ENCODE assay signal across 1 cellular context in the genomic region with DNA sequence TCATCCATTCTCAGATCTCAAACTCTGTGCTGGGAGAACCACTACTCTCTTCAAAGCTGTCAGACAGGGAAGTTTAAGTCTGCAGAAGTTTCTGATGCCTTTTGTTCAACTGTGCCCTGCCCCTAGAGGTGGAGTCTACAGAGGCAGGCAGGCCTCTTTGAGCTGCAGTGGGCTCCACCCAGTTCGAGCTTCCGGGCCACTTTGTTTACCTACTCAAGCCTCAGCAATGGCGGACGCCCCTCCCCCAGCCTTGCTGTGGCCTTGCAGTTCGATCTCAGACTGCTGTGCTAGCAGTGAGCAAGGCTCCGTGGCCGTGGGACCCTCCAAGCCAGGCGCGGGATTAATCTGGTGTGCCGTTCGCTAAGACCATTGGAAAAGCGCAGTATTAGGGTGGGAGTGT.
A peak's percentile ranks its signal among the peaks of the same experiment; 100 is the strongest.
TF ChIP-seq lines count a peak whose summit lies in the region.

No MANE protein-coding gene starts in this region.

TF ChIP-seq in WTC11, 78 proteins besides CTCF, POLR2A, EP300 and RAD21:
- peak; percentile 78 for TF ChIP-seq FOXK1 (CRISPR knock-in tag; IDR thresholded peaks at IDR 0.05)
- TF ChIP-seq FOXP1 (CRISPR knock-in tag; IDR thresholded peaks at IDR 0.05; ENCODE audit: borderline replicate concordance): peak; percentile 53; the same call in 1 of the 2 replicates
- TF ChIP-seq, protein P1, sequence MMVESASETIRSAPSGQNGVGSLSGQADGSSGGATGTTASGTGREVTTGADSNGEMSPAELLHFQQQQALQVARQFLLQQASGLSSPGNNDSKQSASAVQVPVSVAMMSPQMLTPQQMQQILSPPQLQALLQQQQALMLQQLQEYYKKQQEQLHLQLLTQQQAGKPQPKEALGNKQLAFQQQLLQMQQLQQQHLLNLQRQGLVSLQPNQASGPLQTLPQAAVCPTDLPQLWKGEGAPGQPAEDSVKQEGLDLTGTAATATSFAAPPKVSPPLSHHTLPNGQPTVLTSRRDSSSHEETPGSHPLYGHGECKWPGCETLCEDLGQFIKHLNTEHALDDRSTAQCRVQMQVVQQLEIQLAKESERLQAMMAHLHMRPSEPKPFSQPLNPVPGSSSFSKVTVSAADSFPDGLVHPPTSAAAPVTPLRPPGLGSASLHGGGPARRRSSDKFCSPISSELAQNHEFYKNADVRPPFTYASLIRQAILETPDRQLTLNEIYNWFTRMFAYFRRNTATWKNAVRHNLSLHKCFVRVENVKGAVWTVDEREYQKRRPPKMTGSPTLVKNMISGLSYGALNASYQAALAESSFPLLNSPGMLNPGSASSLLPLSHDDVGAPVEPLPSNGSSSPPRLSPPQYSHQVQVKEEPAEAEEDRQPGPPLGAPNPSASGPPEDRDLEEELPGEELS (CRISPR knock-in tag; IDR thresholded peaks at IDR 0.05): 0 out of 2 replicates have a peak, but pooled peaks have one; percentile 58
